8 cellular contexts compared by ENCODE assay signal in genomic region chr4:38856524-38857337, GRCh38. TPM values are rescaled to one million over a fixed set of nuclear protein-coding genes. Genes with fewer than 3 reads are reported as not detected.
DNase-seq lines count a peak whose midpoint lies in the region; ATAC-seq and TF ChIP-seq lines count a peak whose summit lies in the region.

TSS of gene TLR6 (minus strand) at chr4:38856817. CDS start at chr4:38829473, 27,344 bp downstream.

- peak; percentile 47 for TF ChIP-seq CTCF in GM20000 (IDR thresholded peaks at IDR 0.05; ENCODE audit: extremely low read depth, missing control alignments)
- peak; percentile 83 for TF ChIP-seq CTCF in LNCAP (IDR thresholded peaks at IDR 0.05)
- peak; percentile 62 for TF ChIP-seq CTCF in astrocyte of the spinal cord (IDR thresholded peaks at IDR 0.05; ENCODE audit: low read depth, low read length)

- peak within 1 kb of the TSS; percentile 79 to 98 (median 80) for H3K27ac Mint-ChIP-seq in CD4-positive, CD25-positive, alpha-beta regulatory T cell
- peak within 1 kb of the TSS; percentile 90 for H3K27ac Mint-ChIP-seq in T-helper 1 cell treated with Interleukin-12 subunit alpha and Interleukin-12 subunit beta and Interleukin-4 antibody, amounts not matched to agents 30 μg/mL and 1 μg/mL, for 36 hours

- H3K27ac ChIP-seq in CD4-positive, CD25-positive, alpha-beta regulatory T cell (ENCODE audit: insufficient read depth, low read length, poor library complexity, severe bottlenecking): peak within 1 kb of the TSS; percentile 63

- H3K36me3 Mint-ChIP-seq in CD4-positive, CD25-positive, alpha-beta regulatory T cell: no peaks in the 10 kb centered on the region
- no peaks in the 10 kb centered on the region for H3K36me3 Mint-ChIP-seq in T-helper 1 cell treated with Interleukin-12 subunit alpha and Interleukin-12 subunit beta and Interleukin-4 antibody, amounts not matched to agents 30 μg/mL and 1 μg/mL, for 36 hours (ENCODE audit: low read depth)

- H3K9me3 ChIP-seq in CD4-positive, CD25-positive, alpha-beta regulatory T cell (ENCODE audit: control insufficient read depth in 2 of 2, low read length in 2 of 2): no peaks in the 10 kb centered on the region

- DNase-seq in CD4-positive, CD25-positive, alpha-beta regulatory T cell: peak; percentile 43 to 95 (median 80)
- peak; percentile 53 for DNase-seq in GM20000 (ENCODE audit: low spot score)
- peak; percentile 76 for DNase-seq in astrocyte of the spinal cord (ENCODE audit: low read depth, low spot score)
- DNase-seq in iPS-NIHi11 (ENCODE audit: low spot score): peak; percentile 49
- DNase-seq in stimulated activated CD4-positive, alpha-beta T cell treated with anti-CD3 and anti-CD28 coated beads, Interleukin-15, amount 100 ng/mL, for 48 hours (ENCODE audit: low read depth in 2 of 2): peak; percentile 30 to 57
- DNase-seq in SHP77 treated with DMSO at 0.1 percent for 48 hours (lab: John Stamatoyannopoulos, UW): no peak

- peaks cover 29% of the 10 kb centered on the region for H3K4me1 ChIP-seq in CD4-positive, CD25-positive, alpha-beta regulatory T cell (ENCODE audit: control insufficient read depth, insufficient read depth, low read length, poor library complexity, severe bottlenecking)

- peak within 1 kb of the TSS; percentile 80 to 94 (median 84) for H3K4me3 Mint-ChIP-seq in CD4-positive, CD25-positive, alpha-beta regulatory T cell
- H3K4me3 Mint-ChIP-seq in T-helper 1 cell treated with Interleukin-12 subunit alpha and Interleukin-12 subunit beta and Interleukin-4 antibody, amounts not matched to agents 30 μg/mL and 1 μg/mL, for 36 hours: peak within 1 kb of the TSS; percentile 73

- H3K4me3 ChIP-seq in CD4-positive, CD25-positive, alpha-beta regulatory T cell (ENCODE audit: low read depth, low read length): peak within 1 kb of the TSS; percentile 88
- peak within 1 kb of the TSS; percentile 25 for H3K4me3 ChIP-seq in astrocyte of the spinal cord (ENCODE audit: low read depth, low read length)

- H3K27me3 ChIP-seq in CD4-positive, CD25-positive, alpha-beta regulatory T cell (ENCODE audit: control insufficient read depth, insufficient read depth, low read length): no peaks in the 10 kb centered on the region

- H3K36me3 ChIP-seq in CD4-positive, CD25-positive, alpha-beta regulatory T cell (ENCODE audit: control insufficient read depth, insufficient read depth, low read length): no peaks in the 10 kb centered on the region

- H3K27me3 Mint-ChIP-seq in CD4-positive, CD25-positive, alpha-beta regulatory T cell: peaks cover 8% of the 10 kb centered on the region
- no peaks in the 10 kb centered on the region for H3K27me3 Mint-ChIP-seq in T-helper 1 cell treated with Interleukin-12 subunit alpha and Interleukin-12 subunit beta and Interleukin-4 antibody, amounts not matched to agents 30 μg/mL and 1 μg/mL, for 36 hours (ENCODE audit: low read depth)

- peak; percentile 77 to 80 for ATAC-seq in CD4-positive, CD25-positive, alpha-beta regulatory T cell (ENCODE audit: low read depth in 2 of 2)

- H3K9me3 Mint-ChIP-seq in CD4-positive, CD25-positive, alpha-beta regulatory T cell: peaks cover 0 to 6% (median 0%) of the 10 kb centered on the region in 7 donors
- peaks cover 5% of the 10 kb centered on the region for H3K9me3 Mint-ChIP-seq in T-helper 1 cell treated with Interleukin-12 subunit alpha and Interleukin-12 subunit beta and Interleukin-4 antibody, amounts not matched to agents 30 μg/mL and 1 μg/mL, for 36 hours

- H3K4me1 Mint-ChIP-seq in CD4-positive, CD25-positive, alpha-beta regulatory T cell: peaks cover 13 to 39% (median 19%) of the 10 kb centered on the region in 4 donors
- H3K4me1 Mint-ChIP-seq in T-helper 1 cell treated with Interleukin-12 subunit alpha and Interleukin-12 subunit beta and Interleukin-4 antibody, amounts not matched to agents 30 μg/mL and 1 μg/mL, for 36 hours (ENCODE audit: low read depth): peaks cover 43% of the 10 kb centered on the region

- in situ Hi-C loops in astrocyte of the spinal cord (cut with HindIII; ENCODE audit: low sequenced_read_pairs): no loop called here

RNA-seq across cellular contexts. Expression of gene TLR6, which starts in this region (rescaled TPM):
- total RNA-seq in CD4-positive, CD25-positive, alpha-beta regulatory T cell: 2.2 TPM
- 1 to 10 TPM in 1 of 4 donors, under 1 TPM in 3; 0.39 to 2.3 (median 0.82) TPM for polyA plus RNA-seq in CD4-positive, CD25-positive, alpha-beta regulatory T cell
